12 cellular contexts compared by ENCODE assay signal in genomic region chr13:114037674-114038073, GRCh38.
"Had no signal": no experiment of that assay in that cellular context is flagged by ENCODE, and none has a peak within 500 bp of the region (broad histone marks: within the 10 kb centered on the region; RNA-seq: fewer than 3 reads in every experiment).

No MANE protein-coding gene starts in this region.

- H3K36me3 ChIP-seq: pancreas had no signal

- H3K4me3 ChIP-seq: left lung, pancreas, stomach, tibial artery had no signal

- H3K27ac ChIP-seq: left lung, pancreas, tibial artery had no signal

- H3K4me1 ChIP-seq: pancreas had no signal

- DNase-seq: activated CD4-positive, alpha-beta T cell treated with anti-CD3 and anti-CD28 coated beads, Interleukin-2, amount 50 U/mL, for 1 hour; activated gamma-delta T cell; activated T-cell treated with anti-CD3 and anti-CD28 coated beads, Interleukin-2, amount 50 U/mL, for 1 hour; erythroblast; mesendoderm; SIG-M5; stimulated activated CD4-positive, alpha-beta T cell treated with anti-CD3 and anti-CD28 coated beads, Interleukin-4, amount 100 ng/mL, for 24 hours; stomach; tibial artery had no signal

- ATAC-seq: left lung, pancreas had no signal

- H3K4me3 Mint-ChIP-seq: neural crest cell had no signal

- H3K9me3 Mint-ChIP-seq: neural crest cell had no signal

- H3K9me3 ChIP-seq: left lung, pancreas, stomach, tibial artery had no signal

- H3K27me3 ChIP-seq: left lung, pancreas, stomach, tibial artery had no signal
